20 cellular contexts compared by ENCODE assay signal in the genomic region with DNA sequence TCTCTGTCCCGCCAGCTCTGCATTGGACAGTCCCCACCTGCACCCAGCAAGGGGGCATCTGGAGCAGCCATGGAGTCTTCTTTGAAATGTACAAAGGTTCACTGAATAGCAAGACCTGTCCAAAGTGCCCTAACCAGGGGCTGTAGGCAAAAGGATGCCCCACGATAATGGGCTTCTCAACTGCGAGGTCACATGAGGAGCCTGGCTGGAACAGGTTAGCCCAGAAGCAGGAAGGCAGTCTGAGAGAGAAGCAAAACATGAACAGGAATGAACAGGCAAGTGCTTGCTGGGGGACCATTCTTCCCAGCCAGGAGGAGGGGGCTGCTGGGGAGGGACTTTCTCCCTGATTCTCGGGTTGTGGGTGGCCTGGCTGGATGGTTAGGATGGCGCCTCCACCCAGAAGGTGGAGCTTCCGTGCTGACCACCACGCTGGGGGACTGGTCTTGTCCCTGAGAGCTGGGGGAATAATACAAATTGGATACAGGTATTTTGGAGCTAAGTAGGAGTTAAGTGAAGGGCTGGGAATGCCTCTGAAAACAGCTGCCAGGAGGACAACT. TPM values are rescaled to one million over a fixed set of nuclear protein-coding genes. Genes with fewer than 3 reads are reported as not detected.
DNase-seq lines count a peak whose midpoint lies in the region; ATAC-seq and TF ChIP-seq lines count a peak whose summit lies in the region.
"Had no signal": no experiment of that assay in that cellular context is flagged by ENCODE, and none has a peak within 500 bp of the region (broad histone marks: within the 10 kb centered on the region; RNA-seq: fewer than 3 reads in every experiment).

No MANE protein-coding gene starts in this region.

- H3K4me3 ChIP-seq in BLaER1 (no peak overlapping the region), dorsolateral prefrontal cortex (no peak overlapping the region)
- H3K4me3 ChIP-seq: A549, GM23248, HAP-1 had no signal

- peak overlapping the region; percentile 65 for H3K4me2 ChIP-seq in BLaER1
- H3K4me2 ChIP-seq: A549 had no signal

- DNase-seq in activated effector memory CD4-positive, alpha-beta T cell treated with anti-CD3 and anti-CD28 coated beads, Interleukin-2, amount 50 U/mL, for 16 hours = peak; percentile 30
- no peak for DNase-seq in activated effector memory CD4-positive, alpha-beta T cell treated with Interleukin-2 at 50 U/mL for 16 hours
- DNase-seq in mesenteric fat pad (ENCODE audit: low spot score) (peak; percentile 81), sciatic nerve (ENCODE audit: low spot score) (peak; percentile 30), NOMO-1 (lab: John Stamatoyannopoulos, UW; ENCODE audit: unreplicated experiment in 2 of 2) (no peak), dorsolateral prefrontal cortex (no peak)
- DNase-seq in activated naive CD4-positive, alpha-beta T cell treated with anti-CD3 and anti-CD28 coated beads, Interleukin-2, amount 50 U/mL, for 16 hours = no peak
- DNase-seq: AML-193; CD4-positive, CD25-positive, alpha-beta regulatory T cell; CD8-positive, alpha-beta memory T cell; COR-L47; DMS 273 treated with DMSO at 0.1 percent for 48 hours; DMS53; GM23248 had no signal

- H4K20me1 ChIP-seq in BLaER1 = no peaks in the 10 kb centered on the region

- no peak for ATAC-seq in sciatic nerve
- ATAC-seq: A549 had no signal

- intact Hi-C loops in sciatic nerve (cut with DNase I) = no loop called here
- intact Hi-C loops in dorsolateral prefrontal cortex (cut with DNase I) = no loop called here

- no peaks in the 10 kb centered on the region for H3K9me3 ChIP-seq in BLaER1
- H3K9me3 ChIP-seq: A549, HAP-1 had no signal

- H3K27ac ChIP-seq in BLaER1 = no peak overlapping the region
- H3K27ac ChIP-seq in dorsolateral prefrontal cortex = no peak overlapping the region
- H3K27ac ChIP-seq: 22Rv1, GM23248 had no signal

- TF ChIP-seq CTCF in dorsolateral prefrontal cortex (IDR thresholded peaks at IDR 0.05 in 54 of 56, conservative IDR thresholded peaks at IDR 0.05 in 2 of 56; ENCODE audit: low read depth in 1 of 56, partially characterized antibody in 56 of 56) = no peak

- H3K36me3 ChIP-seq in BLaER1 = no peaks in the 10 kb centered on the region
- H3K36me3 ChIP-seq: HAP-1 had no signal

- no peak overlapping the region for H3K9ac ChIP-seq in BLaER1
- H3K9ac ChIP-seq: GM23248 had no signal

- H3K27me3 ChIP-seq in BLaER1 = no peaks in the 10 kb centered on the region
- peaks cover 0 to 15% (median 0%) of the 10 kb centered on the region in 45 donors for H3K27me3 ChIP-seq in dorsolateral prefrontal cortex

- H3K4me1 ChIP-seq in BLaER1 = peaks cover 53% of the 10 kb centered on the region
- H3K4me1 ChIP-seq: HAP-1 had no signal

RNA-seq across cellular contexts. Expression of gene KRT85, which starts 7.1 kb away (rescaled TPM):
- total RNA-seq in mesenteric fat pad (not detected), sciatic nerve (not detected), dorsolateral prefrontal cortex (not detected)
- total RNA-seq: CD4-positive, CD25-positive, alpha-beta regulatory T cell; CD8-positive, alpha-beta memory T cell; GM23248; H4; HT-29 had no signal

RNA-seq across cellular contexts. Expression of gene KRT84, which starts 25.3 kb away (rescaled TPM):
- total RNA-seq in mesenteric fat pad = not detected
- not detected for total RNA-seq in sciatic nerve
- under 1 TPM in 10 of 120 experiments, not detected in 110; 0.20 to 0.36 (median 0.24) TPM for total RNA-seq in dorsolateral prefrontal cortex
- total RNA-seq: CD4-positive, CD25-positive, alpha-beta regulatory T cell; CD8-positive, alpha-beta memory T cell; GM23248; H4; HT-29 had no signal

RNA-seq across cellular contexts. Expression of gene KRT83, which starts 39.0 kb away (rescaled TPM):
- not detected for total RNA-seq in mesenteric fat pad
- total RNA-seq in sciatic nerve = not detected
- total RNA-seq in dorsolateral prefrontal cortex = 1 to 10 TPM in 12 of 120 experiments, under 1 TPM in 72, not detected in 36; 0.22 to 2.9 (median 0.56) TPM
- total RNA-seq: CD4-positive, CD25-positive, alpha-beta regulatory T cell; CD8-positive, alpha-beta memory T cell; GM23248; H4 had no signal

RNA-seq across cellular contexts. Expression of gene KRT82, which starts 46.0 kb away (rescaled TPM):
- total RNA-seq in mesenteric fat pad (not detected), sciatic nerve (not detected), dorsolateral prefrontal cortex (under 1 TPM in 2 of 120 experiments, not detected in 118; 0.16 to 0.21 TPM)
- total RNA-seq: CD4-positive, CD25-positive, alpha-beta regulatory T cell; CD8-positive, alpha-beta memory T cell; GM23248; H4; HT-29 had no signal

Comparison
In these comparisons a context has a peak if more than half of its experiments do, and no peak if none do; other contexts are left out.
1. DNase-seq: peak in activated effector memory CD4-positive, alpha-beta T cell treated with anti-CD3 and anti-CD28 coated beads, Interleukin-2, amount 50 U/mL, for 16 hours (single experiment), mesenteric fat pad (single experiment) and sciatic nerve (single experiment); none in activated effector memory CD4-positive, alpha-beta T cell treated with Interleukin-2 at 50 U/mL for 16 hours (single experiment), NOMO-1 (0 of 2), activated naive CD4-positive, alpha-beta T cell treated with anti-CD3 and anti-CD28 coated beads, Interleukin-2, amount 50 U/mL, for 16 hours (single experiment) and dorsolateral prefrontal cortex (0 of 10).